ENCODE assay signal across 11 cellular contexts in genomic region chr9:109181284-109181683, GRCh38. TPM values are rescaled to one million over a fixed set of nuclear protein-coding genes. Genes with fewer than 3 reads are reported as not detected.
DNase-seq lines count a peak whose midpoint lies in the region; ATAC-seq and TF ChIP-seq lines count a peak whose summit lies in the region.
"Had no signal": no experiment of that assay in that cellular context is flagged by ENCODE, and none has a peak within 500 bp of the region (broad histone marks: within the 10 kb centered on the region; RNA-seq: fewer than 3 reads in every experiment).

No MANE protein-coding gene starts in this region.

- no peak for TF ChIP-seq POLR2A in prostate gland (IDR thresholded peaks at IDR 0.05)

- DNase-seq in central memory CD4-positive, alpha-beta T cell = peak; percentile 32
- DNase-seq in prostate gland (ENCODE audit: low spot score) = no peak
- no peak for DNase-seq in lower lobe of right lung
- DNase-seq in NCI-H1417 treated with DMSO at 0.1 percent for 48 hours (lab: John Stamatoyannopoulos, UW) = no peak
- DNase-seq in RPMI8226 = no peak
- DNase-seq: GM23248, NCI-H510A treated with DMSO at 0.1 percent for 48 hours had no signal

- intact Hi-C loops in prostate gland (cut with DNase I) = loop anchor here (10.0 kb wide), 1 partner anchor 56 kb away; no protein-coding TSS in a partner anchor
- intact Hi-C loops in lower lobe of right lung (cut with DNase I) = no loop called here

- H3K27ac ChIP-seq in prostate gland (no peak overlapping the region), lower lobe of right lung (no peak overlapping the region)
- H3K27ac ChIP-seq: GM23248, neutrophil had no signal

- peak; percentile 62 for ATAC-seq in GM18499 (IDR thresholded peaks at IDR 0.05; ENCODE audit: insufficient read depth, unreplicated experiment)
- ATAC-seq in GM21381 (IDR thresholded peaks at IDR 0.05; ENCODE audit: unreplicated experiment) = peak; percentile 65
- peak; percentile 89 for ATAC-seq in HG03442 (IDR thresholded peaks at IDR 0.05; ENCODE audit: unreplicated experiment)
- ATAC-seq in lower lobe of right lung = no peak

- H3K9me3 ChIP-seq in prostate gland = no peaks in the 10 kb centered on the region
- H3K9me3 ChIP-seq in lower lobe of right lung = no peaks in the 10 kb centered on the region
- H3K9me3 ChIP-seq: neutrophil had no signal

- H3K4me1 ChIP-seq in prostate gland (replicated peaks) (no peaks in the 10 kb centered on the region), lower lobe of right lung (no peaks in the 10 kb centered on the region)

- H3K27me3 ChIP-seq in prostate gland (replicated peaks; ENCODE audit: insufficient read depth) (no peaks in the 10 kb centered on the region), lower lobe of right lung (ENCODE audit: low read depth) (no peaks in the 10 kb centered on the region)

- WGBS in prostate gland = 96% methylated on average over 1 of the region's 1 CpG

- no peaks in the 10 kb centered on the region for H3K36me3 ChIP-seq in prostate gland
- no peaks in the 10 kb centered on the region for H3K36me3 ChIP-seq in lower lobe of right lung
- H3K36me3 ChIP-seq: neutrophil had no signal

- no peak for TF ChIP-seq CTCF in prostate gland (IDR thresholded peaks at IDR 0.05)
- no peak for TF ChIP-seq CTCF in lower lobe of right lung (IDR thresholded peaks at IDR 0.05)

- H3K4me3 ChIP-seq in prostate gland (no peak overlapping the region), lower lobe of right lung (no peak overlapping the region)
- H3K4me3 ChIP-seq: GM23248 had no signal

RNA-seq across cellular contexts. Expression of gene FRRS1L, which starts 14.2 kb away (rescaled TPM):
- total RNA-seq in prostate gland (10 to 100 TPM in 1 of 2 donors, 1 to 10 TPM in 1; 1.6 to 11.9 TPM), lower lobe of right lung (0.06 TPM)
- total RNA-seq: GM23248 had no signal

Comparison
In these comparisons a context has a peak if more than half of its experiments do, and no peak if none do; other contexts are left out.
1. ATAC-seq: peak in GM18499 (single experiment), GM21381 (single experiment) and HG03442 (single experiment); none in lower lobe of right lung (0 of 2).